8 cellular contexts compared by ENCODE assay signal in genomic region chr4:174283507-174284180, GRCh38. TPM values are rescaled to one million over a fixed set of nuclear protein-coding genes. Genes with fewer than 3 reads are reported as not detected.
A peak's percentile ranks its signal among the peaks of the same experiment; 100 is the strongest.
DNase-seq lines count a peak whose midpoint lies in the region; ATAC-seq and TF ChIP-seq lines count a peak whose summit lies in the region.

Gene CEP44 (plus strand): TSS chr4:174283911. CDS start chr4:174299122, 15,211 bp downstream.
Gene FBXO8 (minus strand): TSS chr4:174283667. CDS start chr4:174263092, 20,575 bp downstream.

- POLR2A ChIA-PET in activated CD4-positive, alpha-beta T cell treated with anti-CD3 and anti-CD28 coated beads, Interleukin-2, amount 10 ng/mL, durations not matched to agents 7 days and 5 days (lab: Charles Lee), result no interaction called here

- no peaks in the 10 kb centered on the region for H3K27me3 Mint-ChIP-seq in activated CD4-positive, alpha-beta T cell treated with anti-CD3 and anti-CD28 coated beads, Interleukin-2, amount 10 ng/mL, durations not matched to agents 7 days and 5 days

- intact Hi-C loops in left lung (cut with DNase I), result no loop called here

- no peaks in the 10 kb centered on the region for H3K36me3 ChIP-seq in left lung

- peak within 1 kb of the TSS; percentile 100 for H3K4me3 Mint-ChIP-seq in activated CD4-positive, alpha-beta T cell treated with anti-CD3 and anti-CD28 coated beads, Interleukin-2, amount 10 ng/mL, durations not matched to agents 7 days and 5 days

- H3K27ac Mint-ChIP-seq in activated CD4-positive, alpha-beta T cell treated with anti-CD3 and anti-CD28 coated beads, Interleukin-2, amount 10 ng/mL, durations not matched to agents 7 days and 5 days, result peak within 1 kb of the TSS; percentile 100

- no peaks in the 10 kb centered on the region for H3K27me3 ChIP-seq in left lung

- H3K4me1 ChIP-seq in left lung, result peaks cover 5 to 52% of the 10 kb centered on the region in 2 donors

- peak within 1 kb of the TSS; percentile 98 for H3K27ac ChIP-seq in left lung

- H3K9me3 Mint-ChIP-seq in activated CD4-positive, alpha-beta T cell treated with anti-CD3 and anti-CD28 coated beads, Interleukin-2, amount 10 ng/mL, durations not matched to agents 7 days and 5 days, result peaks cover 7% of the 10 kb centered on the region

- no peak for TF ChIP-seq CTCF in left lung (IDR thresholded peaks at IDR 0.05)

- H3K4me1 Mint-ChIP-seq in activated CD4-positive, alpha-beta T cell treated with anti-CD3 and anti-CD28 coated beads, Interleukin-2, amount 10 ng/mL, durations not matched to agents 7 days and 5 days, result peaks cover 63% of the 10 kb centered on the region

- CTCF ChIA-PET in activated CD4-positive, alpha-beta T cell treated with anti-CD3 and anti-CD28 coated beads, Interleukin-2, amount 10 ng/mL, durations not matched to agents 7 days and 5 days (lab: Charles Lee), result no interaction called here

- peaks cover 33% of the 10 kb centered on the region for H3K36me3 Mint-ChIP-seq in activated CD4-positive, alpha-beta T cell treated with anti-CD3 and anti-CD28 coated beads, Interleukin-2, amount 10 ng/mL, durations not matched to agents 7 days and 5 days (ENCODE audit: low read depth)

- H3K4me3 ChIP-seq in left lung, result peak within 1 kb of the TSS; percentile 77 to 93

- DNase-seq in Ammon's horn (ENCODE audit: low spot score) (peak; percentile 89), NCI-H510A treated with DMSO at 0.1 percent for 48 hours (lab: John Stamatoyannopoulos, UW) (peak; percentile 49), dedifferentiated amniotic fluid mesenchymal stem cell (ENCODE audit: extremely low spot score) (peak; percentile 73), left lung (peak; percentile 76 to 87)
- DNase-seq in activated CD4-positive, alpha-beta T cell treated with anti-CD3 and anti-CD28 coated beads, Interleukin-2, amount 10 ng/mL, durations not matched to agents 7 days and 5 days, result peak; percentile 73
- DNase-seq in stimulated activated CD4-positive, alpha-beta T cell treated with anti-CD3 and anti-CD28 coated beads, Interleukin-2, amount 100 ng/mL, for 4 hours (ENCODE audit: low read depth), result peak; percentile 33

- no peaks in the 10 kb centered on the region for H3K9me3 ChIP-seq in left lung

- peak; percentile 54 for ATAC-seq in GM19025 (IDR thresholded peaks at IDR 0.05; ENCODE audit: low read depth, unreplicated experiment)
- peak; percentile 65 for ATAC-seq in HG03354 (IDR thresholded peaks at IDR 0.05; ENCODE audit: poor library complexity, severe bottlenecking, unreplicated experiment)
- peak; percentile 87 for ATAC-seq in left lung

RNA-seq across cellular contexts. Expression of gene CEP44, which starts in this region (rescaled TPM):
- 10 to 100 TPM; 21.7 to 24.2 TPM for total RNA-seq in activated CD4-positive, alpha-beta T cell treated with anti-CD3 and anti-CD28 coated beads, Interleukin-2, amount 10 ng/mL, durations not matched to agents 7 days and 5 days
- total RNA-seq in left lung, result 10 to 100 TPM; 11.9 to 12.9 TPM

RNA-seq across cellular contexts. Expression of gene FBXO8, which starts in this region (rescaled TPM):
- 10 to 100 TPM; 19.8 to 22.0 TPM for total RNA-seq in activated CD4-positive, alpha-beta T cell treated with anti-CD3 and anti-CD28 coated beads, Interleukin-2, amount 10 ng/mL, durations not matched to agents 7 days and 5 days
- 10 to 100 TPM; 26.7 to 32.3 TPM for total RNA-seq in left lung

Comparison
In these comparisons a context has a peak if more than half of its experiments do, and no peak if none do; other contexts are left out.
1. Peak in every context shown above with its lines: DNase-seq, ATAC-seq, H3K4me3 ChIP-seq and H3K27ac ChIP-seq.
2. DNase-seq: peak in every context shown above with its lines; median percentile 89 in Ammon's horn; 82 in left lung; 73 in activated CD4-positive, alpha-beta T cell treated with anti-CD3 and anti-CD28 coated beads, Interleukin-2, amount 10 ng/mL, durations not matched to agents 7 days and 5 days; 73 in dedifferentiated amniotic fluid mesenchymal stem cell; 49 in NCI-H510A treated with DMSO at 0.1 percent for 48 hours; 33 in stimulated activated CD4-positive, alpha-beta T cell treated with anti-CD3 and anti-CD28 coated beads, Interleukin-2, amount 100 ng/mL, for 4 hours.